19 cellular contexts compared by ENCODE assay signal in the genomic region with DNA sequence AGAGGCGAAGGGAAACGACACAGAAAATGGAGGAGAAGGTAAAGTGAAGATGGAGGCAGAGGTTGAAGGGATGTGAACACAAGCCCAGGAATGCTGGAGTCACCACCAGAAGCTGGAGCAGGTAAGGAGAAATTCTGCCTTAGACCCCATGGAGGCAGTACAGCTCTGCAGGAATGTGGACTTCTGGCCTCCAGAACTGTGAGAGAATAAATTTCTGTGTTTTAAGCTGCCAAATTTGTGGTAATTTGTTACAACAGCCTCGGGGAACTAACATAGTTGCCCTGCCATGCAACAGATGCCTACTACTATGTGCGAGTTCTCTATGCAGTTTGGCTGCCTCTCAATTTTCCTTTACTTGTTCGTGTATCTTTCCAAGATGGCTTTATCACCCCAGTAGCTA.
DNase-seq lines count a peak whose midpoint lies in the region; ATAC-seq and TF ChIP-seq lines count a peak whose summit lies in the region.
"Had no signal": no experiment of that assay in that cellular context is flagged by ENCODE, and none has a peak within 500 bp of the region (broad histone marks: within the 10 kb centered on the region; RNA-seq: fewer than 3 reads in every experiment).

No MANE protein-coding gene starts in this region.

- TF ChIP-seq CTCF in retinal pigment epithelial cell (conservative IDR thresholded peaks at IDR 0.05; ENCODE audit: low read depth, low read length) = peak; percentile 8

- H3K4me3 ChIP-seq in retinal pigment epithelial cell (ENCODE audit: low read length) = no peak overlapping the region
- H3K4me3 ChIP-seq: adrenal gland, BLaER1, tibial nerve had no signal

- ATAC-seq in GM21526 (IDR thresholded peaks at IDR 0.05; ENCODE audit: low FRiP score, unreplicated experiment) = no peak
- ATAC-seq: esophagus mucosa; right cardiac atrium; Right ventricle myocardium inferior; stimulated activated naive B cell treated with anti-CD40 and anti-IgM and Interleukin-4, amounts not matched to agents 10 μg/mL and 1 μg/mL and 100 μg/mL, for 72 hours had no signal

- peak; percentile 21 for DNase-seq in EL
- peak; percentile 27 for DNase-seq in NCI-H446 treated with DMSO at 0.1 percent for 48 hours (lab: John Stamatoyannopoulos, UW)
- DNase-seq in fibroblast of gingiva (ENCODE audit: low read depth) = peak; percentile 62
- no peak for DNase-seq in retinal pigment epithelial cell (ENCODE audit: low read depth)
- no peak for DNase-seq in glomerular visceral epithelial cell (ENCODE audit: extremely low spot score)
- DNase-seq in NCI-H82 (lab: John Stamatoyannopoulos, UW) = no peak
- DNase-seq: activated effector memory CD4-positive, alpha-beta T cell treated with anti-CD3 and anti-CD28 coated beads, Interleukin-2, amount 50 U/mL, for 16 hours; adrenal gland; central memory CD4-positive, alpha-beta T cell; NCI-H1105 treated with DMSO at 0.1 percent for 48 hours; NCI-H526 treated with DMSO at 0.1 percent for 48 hours; occipital lobe; right cardiac atrium; stimulated activated naive B cell treated with anti-CD40 and anti-IgM and Interleukin-4, amounts not matched to agents 10 μg/mL and 1 μg/mL and 100 μg/mL, for 72 hours had no signal

Comparison
In these comparisons a context has a peak if more than half of its experiments do, and no peak if none do; other contexts are left out.
1. DNase-seq: peak in EL (single experiment), NCI-H446 treated with DMSO at 0.1 percent for 48 hours (single experiment) and fibroblast of gingiva (single experiment); none in retinal pigment epithelial cell (single experiment), glomerular visceral epithelial cell (single experiment) and NCI-H82 (single experiment).